Comparison of ENCODE assay signal across 8 cellular contexts in the genomic region with DNA sequence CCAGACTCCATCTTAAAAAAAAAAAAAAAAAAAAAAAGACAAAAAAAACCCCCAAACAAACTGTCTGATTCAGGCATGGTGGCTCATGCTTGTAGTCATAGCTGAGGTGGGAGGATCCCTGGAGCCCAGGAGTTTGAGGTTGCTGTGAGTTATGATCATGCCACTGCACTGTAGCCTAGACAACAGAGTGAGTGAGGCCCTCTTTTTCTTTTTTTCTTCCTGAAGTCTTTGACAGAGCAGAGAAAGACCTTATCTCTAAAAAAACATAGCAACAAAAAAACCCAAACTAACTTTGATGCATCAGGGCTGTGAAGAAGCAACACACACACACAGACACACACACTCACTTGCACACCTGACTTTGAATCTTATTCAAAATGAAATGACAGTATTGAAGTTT. TPM values are rescaled to one million over a fixed set of nuclear protein-coding genes. Genes with fewer than 3 reads are reported as not detected.
DNase-seq lines count a peak whose midpoint lies in the region; ATAC-seq and TF ChIP-seq lines count a peak whose summit lies in the region.

No MANE protein-coding gene starts in this region.

- H3K9ac ChIP-seq in OCI-LY3 (ENCODE audit: low read length) (no peak overlapping the region), trophoblast cell (ENCODE audit: low read length) (no peak overlapping the region)

- H4K91ac ChIP-seq in trophoblast cell (ENCODE audit: low read depth, low read length), result no peak overlapping the region

- no peak overlapping the region for H3K4me2 ChIP-seq in OCI-LY3 (ENCODE audit: low read length)
- H3K4me2 ChIP-seq in trophoblast cell (ENCODE audit: low read length), result no peak overlapping the region

- peak; percentile 71 for DNase-seq in GM04504 (ENCODE audit: low read depth)
- peak; percentile 75 for DNase-seq in activated naive CD4-positive, alpha-beta T cell treated with anti-CD3 and anti-CD28 coated beads, Interleukin-2, amount 50 U/mL, for 16 hours
- peak; percentile 69 to 81 for DNase-seq in trophoblast cell
- no peak for DNase-seq in NCI-H1092 treated with DMSO at 0.1 percent for 48 hours (lab: John Stamatoyannopoulos, UW)
- no peak for DNase-seq in foreskin melanocyte
- DNase-seq in NCI-H2196 treated with DMSO at 0.1 percent for 48 hours (lab: John Stamatoyannopoulos, UW; ENCODE audit: unreplicated experiment), result no peak

- ATAC-seq in GM21447 (IDR thresholded peaks at IDR 0.05; ENCODE audit: unreplicated experiment), result no peak

- no peaks in the 10 kb centered on the region for H4K20me1 ChIP-seq in OCI-LY3 (ENCODE audit: insufficient read depth, low read length)

- no peak overlapping the region for H3K27ac ChIP-seq in OCI-LY3 (ENCODE audit: low read length)
- H3K27ac ChIP-seq in trophoblast cell (ENCODE audit: low read depth, low read length), result no peak overlapping the region

- no peaks in the 10 kb centered on the region for H3K9me3 ChIP-seq in OCI-LY3 (ENCODE audit: insufficient read depth, low read length)
- H3K9me3 ChIP-seq in trophoblast cell (ENCODE audit: insufficient read depth, low read depth, low read length), result no peaks in the 10 kb centered on the region

- no peaks in the 10 kb centered on the region for H3K27me3 ChIP-seq in OCI-LY3 (ENCODE audit: low read depth, low read length)
- H3K27me3 ChIP-seq in trophoblast cell (ENCODE audit: insufficient read depth, low read length), result no peaks in the 10 kb centered on the region

- no peak overlapping the region for H2BK5ac ChIP-seq in trophoblast cell (ENCODE audit: low read depth, low read length, poor library complexity)

- H3K36me3 ChIP-seq in OCI-LY3 (replicated peaks; ENCODE audit: low read depth, low read length), result peaks cover 4% of the 10 kb centered on the region
- H3K36me3 ChIP-seq in trophoblast cell (ENCODE audit: control insufficient read depth in 1 of 2, insufficient read depth in 2 of 2, low read length in 2 of 2), result no peaks in the 10 kb centered on the region

- no peak overlapping the region for H4K8ac ChIP-seq in trophoblast cell (ENCODE audit: low read depth, low read length)

- H3K4me3 ChIP-seq in OCI-LY3 (ENCODE audit: low read length), result no peak overlapping the region
- H3K4me3 ChIP-seq in trophoblast cell (ENCODE audit: low read depth, low read length), result no peak overlapping the region

- peak overlapping the region; percentile 45; the same call in 1 of the 2 replicates for H2AFZ ChIP-seq in OCI-LY3 (ENCODE audit: low read depth, low read length)
- H2AFZ ChIP-seq in trophoblast cell (ENCODE audit: insufficient read depth, low read length, poor library complexity), result no peak overlapping the region

- no peak overlapping the region for H2BK12ac ChIP-seq in trophoblast cell (ENCODE audit: low read length)

- H3K4ac ChIP-seq in trophoblast cell (ENCODE audit: low read depth, low read length), result no peak overlapping the region

- H3K79me2 ChIP-seq in OCI-LY3 (ENCODE audit: low read length), result no peaks in the 10 kb centered on the region
- H3K79me2 ChIP-seq in trophoblast cell (ENCODE audit: control insufficient read depth, insufficient read depth, low read length, poor library complexity), result peaks cover 2% of the 10 kb centered on the region

- H3K18ac ChIP-seq in trophoblast cell (ENCODE audit: low read length), result no peak overlapping the region

- H3K4me1 ChIP-seq in OCI-LY3 (ENCODE audit: low read length) (peaks cover 18% of the 10 kb centered on the region), trophoblast cell (ENCODE audit: control insufficient read depth in 1 of 2, insufficient read depth in 2 of 2, low read length in 2 of 2) (peaks cover 4 to 8% of the 10 kb centered on the region in 2 experiments)

- H2AK5ac ChIP-seq in trophoblast cell (ENCODE audit: low read length), result no peak overlapping the region

- no peak overlapping the region for H3K23ac ChIP-seq in trophoblast cell (ENCODE audit: low read length)

- no peak overlapping the region for H4K12ac ChIP-seq in trophoblast cell (ENCODE audit: low read depth, low read length)

- no peak overlapping the region for H3K14ac ChIP-seq in trophoblast cell (ENCODE audit: low read length)

- H2BK120ac ChIP-seq in trophoblast cell (ENCODE audit: insufficient read depth, low read length, poor library complexity), result no peak overlapping the region

- no peak for TF ChIP-seq CTCF in OCI-LY3 (IDR thresholded peaks at IDR 0.05; ENCODE audit: low read depth, low read length)

- H3K79me1 ChIP-seq in trophoblast cell (ENCODE audit: low read length), result peaks cover 6% of the 10 kb centered on the region

RNA-seq across cellular contexts. Expression of a gene that starts 7.7 kb away (rescaled TPM):
- 5.4 and 6.1 TPM in 2 replicates for polyA plus RNA-seq in trophoblast cell (2013)

Comparison
In these comparisons a context has a peak if more than half of its experiments do, and no peak if none do; other contexts are left out.
1. DNase-seq: peak in GM04504 (single experiment), activated naive CD4-positive, alpha-beta T cell treated with anti-CD3 and anti-CD28 coated beads, Interleukin-2, amount 50 U/mL, for 16 hours (single experiment) and trophoblast cell (2 of 2); none in NCI-H1092 treated with DMSO at 0.1 percent for 48 hours (single experiment), foreskin melanocyte (single experiment) and NCI-H2196 treated with DMSO at 0.1 percent for 48 hours (single experiment).